15 cellular contexts compared by ENCODE assay signal in the genomic region with DNA sequence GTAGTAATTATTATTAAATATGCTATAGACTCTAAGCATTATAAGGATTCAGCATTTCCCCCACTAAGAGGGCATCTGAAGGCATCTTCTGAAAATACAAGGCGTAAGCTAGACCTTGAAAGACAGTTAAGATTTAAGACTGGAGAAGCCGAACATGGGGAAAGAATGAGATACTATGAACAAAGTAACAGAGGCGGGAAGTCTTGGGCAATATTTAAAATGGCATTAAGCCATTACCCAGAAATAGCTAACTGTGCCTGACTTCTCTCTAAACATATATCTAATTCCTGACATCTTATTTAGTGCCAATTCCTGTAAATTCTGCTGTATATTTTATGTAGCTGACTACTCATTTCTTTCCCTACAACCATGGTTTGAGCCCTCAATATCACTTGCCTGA. TPM values are rescaled to one million over a fixed set of nuclear protein-coding genes. Genes with fewer than 3 reads are reported as not detected.
DNase-seq lines count a peak whose midpoint lies in the region; ATAC-seq and TF ChIP-seq lines count a peak whose summit lies in the region.
"Had no signal": no experiment of that assay in that cellular context is flagged by ENCODE, and none has a peak within 500 bp of the region (broad histone marks: within the 10 kb centered on the region; RNA-seq: fewer than 3 reads in every experiment).

No MANE protein-coding gene starts in this region.

- H3K4me1 ChIP-seq in CD4-positive, CD25-positive, alpha-beta regulatory T cell (ENCODE audit: control insufficient read depth, insufficient read depth, low read length, poor library complexity, severe bottlenecking), result peaks cover 32% of the 10 kb centered on the region

- POLR2A ChIA-PET in naive thymus-derived CD8-positive, alpha-beta T cell (lab: Charles Lee), result interaction anchor here (0.6 kb wide), 1 partner anchor 233 kb away, joined by 3 read pairs; no protein-coding TSS in a partner anchor

- H3K9me3 Mint-ChIP-seq in CD4-positive, CD25-positive, alpha-beta regulatory T cell, result peaks cover 0 to 5% (median 0%) of the 10 kb centered on the region in 7 donors
- peaks cover 0 to 5% (median 0%) of the 10 kb centered on the region in 9 donors for H3K9me3 Mint-ChIP-seq in naive thymus-derived CD8-positive, alpha-beta T cell
- no peaks in the 10 kb centered on the region for H3K9me3 Mint-ChIP-seq in natural killer cell
- H3K9me3 Mint-ChIP-seq: immature natural killer cell had no signal

- no peak for TF ChIP-seq CTCF in natural killer cell (IDR thresholded peaks at IDR 0.05)

- no peak for ATAC-seq in CD4-positive, CD25-positive, alpha-beta regulatory T cell (ENCODE audit: low read depth in 2 of 2)
- ATAC-seq in esophagus mucosa (peak; percentile 31), HG02678 (IDR thresholded peaks at IDR 0.05; ENCODE audit: unreplicated experiment) (no peak), HG02884 (IDR thresholded peaks at IDR 0.05; ENCODE audit: unreplicated experiment) (no peak), natural killer cell (no peak)
- ATAC-seq in naive thymus-derived CD8-positive, alpha-beta T cell, result no peak

- no peak for DNase-seq in CD4-positive, CD25-positive, alpha-beta regulatory T cell
- DNase-seq in NOMO-1 (lab: John Stamatoyannopoulos, UW; ENCODE audit: unreplicated experiment in 2 of 2) (peak; percentile 39 to 63), natural killer cell (no peak)
- no peak for DNase-seq in naive thymus-derived CD8-positive, alpha-beta T cell
- no peak for DNase-seq in stimulated activated CD4-positive, alpha-beta T cell treated with anti-CD3 and anti-CD28 coated beads, Interleukin-2, amount 100 ng/mL, for 48 hours
- DNase-seq: activated CD4-positive, alpha-beta T cell treated with anti-CD3 and anti-CD28 coated beads, Interleukin-2, amount 50 U/mL, for 4 hours; MM.1S; NCI-H82; T-helper 9 cell had no signal

- no peaks in the 10 kb centered on the region for H3K27me3 Mint-ChIP-seq in CD4-positive, CD25-positive, alpha-beta regulatory T cell
- no peaks in the 10 kb centered on the region for H3K27me3 Mint-ChIP-seq in naive thymus-derived CD8-positive, alpha-beta T cell
- H3K27me3 Mint-ChIP-seq in natural killer cell (ENCODE audit: low read depth in 2 of 2), result no peaks in the 10 kb centered on the region

- H3K4me3 ChIP-seq in CD4-positive, CD25-positive, alpha-beta regulatory T cell (ENCODE audit: low read depth, low read length), result no peak overlapping the region
- H3K4me3 ChIP-seq: GM12878 had no signal

- H3K4me3 Mint-ChIP-seq in CD4-positive, CD25-positive, alpha-beta regulatory T cell, result no peak overlapping the region
- H3K4me3 Mint-ChIP-seq in naive thymus-derived CD8-positive, alpha-beta T cell, result peak overlapping the region in 3 of 10 donors; percentile 8 to 40 (median 31)
- H3K4me3 Mint-ChIP-seq in natural killer cell, result no peak overlapping the region
- H3K4me3 Mint-ChIP-seq: activated T-helper 1 cell treated with anti-CD3 and anti-CD28 coated beads, Interleukin-12 subunit alpha, Interleukin-12 subunit beta, Interleukin-2, Interleukin-4 antibody, amounts not matched to agents 30 ng/mL and 10 ng/mL and 1 ng/mL, durations not matched to agents 14 hours and 24 hours and 36 hours; immature natural killer cell had no signal

- H3K27me3 ChIP-seq in CD4-positive, CD25-positive, alpha-beta regulatory T cell (ENCODE audit: control insufficient read depth, insufficient read depth, low read length), result no peaks in the 10 kb centered on the region

- H3K36me3 Mint-ChIP-seq in CD4-positive, CD25-positive, alpha-beta regulatory T cell, result peaks cover 37% of the 10 kb centered on the region
- H3K36me3 Mint-ChIP-seq in naive thymus-derived CD8-positive, alpha-beta T cell, result peaks cover 13 to 29% (median 22%) of the 10 kb centered on the region in 3 donors
- H3K36me3 Mint-ChIP-seq in natural killer cell, result peaks cover 12% of the 10 kb centered on the region

- no peaks in the 10 kb centered on the region for H3K9me3 ChIP-seq in CD4-positive, CD25-positive, alpha-beta regulatory T cell (ENCODE audit: control insufficient read depth in 2 of 2, low read length in 2 of 2)

- no peak overlapping the region for H3K27ac ChIP-seq in CD4-positive, CD25-positive, alpha-beta regulatory T cell (ENCODE audit: insufficient read depth, low read length, poor library complexity, severe bottlenecking)

- H3K4me1 Mint-ChIP-seq in CD4-positive, CD25-positive, alpha-beta regulatory T cell, result peaks cover 39 to 69% (median 48%) of the 10 kb centered on the region in 4 donors
- H3K4me1 Mint-ChIP-seq in naive thymus-derived CD8-positive, alpha-beta T cell, result peaks cover 20 to 66% (median 58%) of the 10 kb centered on the region in 4 donors
- H3K4me1 Mint-ChIP-seq in natural killer cell, result peaks cover 14 to 17% of the 10 kb centered on the region in 2 donors

- peak overlapping the region in 2 of 3 donors; percentile 0 to 9 for H3K27ac Mint-ChIP-seq in CD4-positive, CD25-positive, alpha-beta regulatory T cell
- peak overlapping the region in 9 of 10 donors; percentile 40 to 92 (median 71) for H3K27ac Mint-ChIP-seq in naive thymus-derived CD8-positive, alpha-beta T cell
- no peak overlapping the region for H3K27ac Mint-ChIP-seq in natural killer cell
- H3K27ac Mint-ChIP-seq: activated T-helper 1 cell treated with anti-CD3 and anti-CD28 coated beads, Interleukin-12 subunit alpha, Interleukin-12 subunit beta, Interleukin-2, Interleukin-4 antibody, amounts not matched to agents 30 ng/mL and 10 ng/mL and 1 ng/mL, durations not matched to agents 14 hours and 24 hours and 36 hours; immature natural killer cell had no signal

- peaks cover 4% of the 10 kb centered on the region for H3K36me3 ChIP-seq in CD4-positive, CD25-positive, alpha-beta regulatory T cell (ENCODE audit: control insufficient read depth, insufficient read depth, low read length)

- intact Hi-C loops in natural killer cell (cut with micrococcal nuclease), result no loop called here

RNA-seq across cellular contexts. Expression of gene DPH5, which starts 20.9 kb away (rescaled TPM):
- total RNA-seq in CD4-positive, CD25-positive, alpha-beta regulatory T cell, result 30.6 TPM
- polyA plus RNA-seq in CD4-positive, CD25-positive, alpha-beta regulatory T cell, result 10 to 100 TPM; 31.8 to 49.8 (median 45.7) TPM
- total RNA-seq in esophagus mucosa, result 19.0 TPM
- 10 to 100 TPM; 60.5 to 64.7 TPM for total RNA-seq in naive thymus-derived CD8-positive, alpha-beta T cell
- polyA plus RNA-seq in naive thymus-derived CD8-positive, alpha-beta T cell, result 10 to 100 TPM; 41.8 to 62.4 (median 59.9) TPM
- total RNA-seq in natural killer cell, result 10 to 100 TPM; 17.1 to 22.9 (median 19.9) TPM

Comparison
In these comparisons a context has a peak if more than half of its experiments do, and no peak if none do; other contexts are left out.
1. DNase-seq: peak in NOMO-1 (2 of 2); none in CD4-positive, CD25-positive, alpha-beta regulatory T cell (0 of 3), naive thymus-derived CD8-positive, alpha-beta T cell (0 of 10), stimulated activated CD4-positive, alpha-beta T cell treated with anti-CD3 and anti-CD28 coated beads, Interleukin-2, amount 100 ng/mL, for 48 hours (0 of 2) and natural killer cell (single experiment).
2. H3K27ac Mint-ChIP-seq: peak in CD4-positive, CD25-positive, alpha-beta regulatory T cell (2 of 3) and naive thymus-derived CD8-positive, alpha-beta T cell (9 of 10); none in natural killer cell (0 of 2).